Comparison of ENCODE assay signal across 3 cellular contexts in genomic region chr7:87474533-87475358, GRCh38.
TF ChIP-seq lines count a peak whose summit lies in the region.

No MANE protein-coding gene starts in this region.

TF ChIP-seq in IMR-90, 13 proteins besides CTCF, POLR2A, EP300 and RAD21:
- TF ChIP-seq MXI1 (IDR thresholded peaks at IDR 0.05; ENCODE audit: borderline replicate concordance, low read depth, low read length) (no peak), CEBPB (IDR thresholded peaks at IDR 0.05; ENCODE audit: low read depth, low read length) (peak; percentile 60)

TF ChIP-seq in GM12878, 131 proteins besides CTCF, POLR2A, EP300 and RAD21 (continues in another document):
- TF ChIP-seq DPF2 (IDR thresholded peaks at IDR 0.05) (peak; percentile 89), HCFC1 (IDR thresholded peaks at IDR 0.05; ENCODE audit: low read length) (no peak; the same call in 1 of the 2 replicates), NR2C2 (IDR thresholded peaks at IDR 0.05; ENCODE audit: borderline replicate concordance, control insufficient read depth, insufficient read length, low read depth) (no peak), BACH1 (IDR thresholded peaks at IDR 0.05; ENCODE audit: borderline replicate concordance) (peak; percentile 79), SRF (IDR thresholded peaks at IDR 0.05; ENCODE audit: low read depth in 2 of 2, low read length in 2 of 2) (peak in 1 of 2 experiments; percentile 40; a peak in 1 of 4 replicates), STAT3 (IDR thresholded peaks at IDR 0.05; ENCODE audit: low read depth, low read length) (no peak; the same call in 1 of the 2 replicates), BHLHE40 (IDR thresholded peaks at IDR 0.05; ENCODE audit: borderline replicate concordance in 1 of 2, low read depth in 2 of 2, low read length in 1 of 2) (peak; percentile 22 to 38), JUNB (IDR thresholded peaks at IDR 0.05) (peak; percentile 93), USF2 (IDR thresholded peaks at IDR 0.05; ENCODE audit: borderline replicate concordance, low read depth, low read length) (no peak), SIX5 (IDR thresholded peaks at IDR 0.05; ENCODE audit: low read depth, low read length, severe bottlenecking) (no peak), ZNF622 (IDR thresholded peaks at IDR 0.05) (no peak), SUZ12 (IDR thresholded peaks at IDR 0.05; ENCODE audit: unreplicated experiment) (no peak), TBL1XR1 (IDR thresholded peaks at IDR 0.05; ENCODE audit: low read depth, low read length) (peak; percentile 80), CEBPZ (IDR thresholded peaks at IDR 0.05; ENCODE audit: low read depth, low read length) (no peak), SREBF1 (IDR thresholded peaks at IDR 0.05; ENCODE audit: low read length) (no peak), MYB (IDR thresholded peaks at IDR 0.05; ENCODE audit: borderline replicate concordance, low read depth, low read length) (no peak), CEBPB (IDR thresholded peaks at IDR 0.05; ENCODE audit: borderline replicate concordance in 1 of 2, low read depth in 2 of 2, low read length in 2 of 2) (peak; percentile 34 to 91; a peak in 2 of 4 replicates), PRDM15 (CRISPR knock-in tag; IDR thresholded peaks at IDR 0.05) (no peak), HDAC2 (IDR thresholded peaks at IDR 0.05) (no peak), RCOR1 (conservative IDR thresholded peaks at IDR 0.05; ENCODE audit: low read depth, low read length) (0 out of 2 replicates have a peak, but pooled peaks have one; percentile 26), IRF4 (IDR thresholded peaks at IDR 0.05; ENCODE audit: low read depth, low read length) (peak; percentile 66), SREBF2 (IDR thresholded peaks at IDR 0.05; ENCODE audit: low read length) (no peak), ZBED1 (IDR thresholded peaks at IDR 0.05; ENCODE audit: borderline replicate concordance) (peak; percentile 95), RELA (IDR thresholded peaks at IDR 0.05; ENCODE audit: borderline replicate concordance, partially characterized antibody) (peak; percentile 11), RFX5 (IDR thresholded peaks at IDR 0.05; ENCODE audit: low read depth, low read length) (no peak), RUNX3 (IDR thresholded peaks at IDR 0.05; ENCODE audit: low read length) (peak; percentile 72), WRNIP1 (IDR thresholded peaks at IDR 0.05; ENCODE audit: borderline replicate concordance, low read depth, low read length) (no peak), SMAD1 (IDR thresholded peaks at IDR 0.05; ENCODE audit: low read depth, partially characterized antibody) (peak; percentile 50)

TF ChIP-seq in HepG2, 621 proteins besides CTCF, POLR2A, EP300 and RAD21 (continues in another document):
- TF ChIP-seq ZBTB14 (CRISPR knock-in tag; IDR thresholded peaks at IDR 0.05) (no peak), PRMT3 (CRISPR knock-in tag; IDR thresholded peaks at IDR 0.05; ENCODE audit: borderline replicate concordance, low read depth) (no peak), SALL1 (CRISPR knock-in tag; IDR thresholded peaks at IDR 0.05) (no peak), SMAD3 (CRISPR knock-in tag; IDR thresholded peaks at IDR 0.05) (no peak), ZFP37 (CRISPR knock-in tag; IDR thresholded peaks at IDR 0.05; ENCODE audit: borderline replicate concordance) (no peak), ATF7-NPFF (CRISPR knock-in tag; IDR thresholded peaks at IDR 0.05; ENCODE audit: low read depth) (no peak), XRCC5 (optimal IDR thresholded peaks at IDR 0.05; ENCODE audit: low read length) (no peak), SMAD9 (CRISPR knock-in tag; IDR thresholded peaks at IDR 0.05) (no peak), ZNF609 (CRISPR knock-in tag; IDR thresholded peaks at IDR 0.05; ENCODE audit: borderline replicate concordance) (no peak), ZC3H13 (CRISPR knock-in tag; IDR thresholded peaks at IDR 0.05) (no peak), ZFX (CRISPR knock-in tag; IDR thresholded peaks at IDR 0.05; ENCODE audit: low read depth) (no peak), FOXA3 (CRISPR knock-in tag; IDR thresholded peaks at IDR 0.05) (0 out of 2 replicates have a peak, but pooled peaks have one; percentile 7), ZNF329 (CRISPR knock-in tag; IDR thresholded peaks at IDR 0.05; ENCODE audit: low read depth) (no peak), AFF4 (CRISPR knock-in tag; IDR thresholded peaks at IDR 0.05) (no peak), ASH2L (IDR thresholded peaks at IDR 0.05; ENCODE audit: insufficient read length, low read depth, low read length) (peak; percentile 1), ZNF841 (CRISPR knock-in tag; IDR thresholded peaks at IDR 0.05; ENCODE audit: borderline replicate concordance) (no peak), ZNF441 (CRISPR knock-in tag; IDR thresholded peaks at IDR 0.05; ENCODE audit: borderline replicate concordance) (peak; percentile 21; the same call in 1 of the 2 replicates), RBM39 (IDR thresholded peaks at IDR 0.05; ENCODE audit: low read depth, low read length, poor library complexity, severe bottlenecking) (no peak), SPEN (CRISPR knock-in tag; IDR thresholded peaks at IDR 0.05; ENCODE audit: low read depth) (no peak), RAD51 (IDR thresholded peaks at IDR 0.05; ENCODE audit: borderline replicate concordance) (no peak), POGZ (CRISPR knock-in tag; IDR thresholded peaks at IDR 0.05) (no peak), MXD3 (CRISPR knock-in tag; IDR thresholded peaks at IDR 0.05) (no peak), THAP7 (CRISPR knock-in tag; IDR thresholded peaks at IDR 0.05) (no peak), ARID4A (CRISPR knock-in tag; IDR thresholded peaks at IDR 0.05; ENCODE audit: borderline replicate concordance) (no peak), ZFP62 (CRISPR knock-in tag; IDR thresholded peaks at IDR 0.05) (no peak), ZSCAN25 (CRISPR knock-in tag; IDR thresholded peaks at IDR 0.05) (peak; percentile 33; the same call in 1 of the 2 replicates), GLMP (CRISPR knock-in tag; IDR thresholded peaks at IDR 0.05; ENCODE audit: borderline replicate concordance) (no peak), TERF1 (CRISPR knock-in tag; IDR thresholded peaks at IDR 0.05) (no peak)
